21 cellular contexts compared by ENCODE assay signal in the genomic region with DNA sequence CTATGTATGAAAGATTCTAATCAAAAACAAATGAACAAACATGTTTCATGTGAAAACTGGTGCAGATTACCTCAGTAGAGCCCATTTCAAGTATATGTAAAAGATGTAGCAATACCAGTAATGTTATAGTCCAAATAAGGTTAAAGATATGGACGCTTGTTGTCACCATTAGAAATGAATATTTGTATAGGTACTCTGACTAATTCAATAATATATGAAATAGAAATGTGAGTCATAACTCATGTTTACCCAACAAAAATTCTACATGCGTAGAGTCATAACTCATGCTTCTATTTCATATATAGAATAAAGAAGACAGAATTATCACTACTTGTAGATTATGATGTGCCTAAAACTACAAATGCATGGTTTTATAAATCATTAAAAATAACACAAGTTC.
A peak's percentile ranks its signal among the peaks of the same experiment; 100 is the strongest.
DNase-seq lines count a peak whose midpoint lies in the region; ATAC-seq, FAIRE-seq and TF ChIP-seq lines count a peak whose summit lies in the region.
"Had no signal": no experiment of that assay in that cellular context is flagged by ENCODE, and none has a peak within 500 bp of the region (broad histone marks: within the 10 kb centered on the region; RNA-seq: fewer than 3 reads in every experiment).

No MANE protein-coding gene starts in this region.

- H3K4me1 ChIP-seq in breast epithelium (no peaks in the 10 kb centered on the region), RWPE2 (ENCODE audit: insufficient read depth, poor library complexity, severe bottlenecking) (peaks cover 16% of the 10 kb centered on the region), endothelial cell of umbilical vein (ENCODE audit: control insufficient read depth, extremely low read depth, insufficient read depth, low read length) (no peaks in the 10 kb centered on the region), small intestine (ENCODE audit: control insufficient read depth in 2 of 2, insufficient read depth in 1 of 2, low read depth in 1 of 2, low read length in 1 of 2) (no peaks in the 10 kb centered on the region), prostate gland (replicated peaks) (no peaks in the 10 kb centered on the region)
- H3K4me1 ChIP-seq in CD4-positive, alpha-beta memory T cell (ENCODE audit: insufficient read depth, low read length), result no peaks in the 10 kb centered on the region
- H3K4me1 ChIP-seq: BLaER1 treated with 17β-estradiol and CSF1 and Interleukin-3, amounts not matched to agents 10 nM and 100 nM had no signal

- H4K20me1 ChIP-seq in endothelial cell of umbilical vein (replicated peaks; ENCODE audit: control insufficient read depth, extremely low read depth, insufficient read depth, low read length), result no peaks in the 10 kb centered on the region
- H4K20me1 ChIP-seq: BLaER1 treated with 17β-estradiol and CSF1 and Interleukin-3, amounts not matched to agents 10 nM and 100 nM had no signal

- H3K27me3 ChIP-seq in breast epithelium (peaks cover 0 to 42% of the 10 kb centered on the region in 2 donors), RWPE2 (ENCODE audit: insufficient read depth, poor library complexity, severe bottlenecking) (no peaks in the 10 kb centered on the region), endothelial cell of umbilical vein (ENCODE audit: control insufficient read depth in 2 of 2, insufficient read depth in 2 of 2, low read length in 2 of 2) (no peaks in the 10 kb centered on the region), small intestine (ENCODE audit: control insufficient read depth in 2 of 2, insufficient read depth in 2 of 2, low read length in 2 of 2) (no peaks in the 10 kb centered on the region), prostate gland (replicated peaks; ENCODE audit: insufficient read depth) (no peaks in the 10 kb centered on the region)
- no peaks in the 10 kb centered on the region for H3K27me3 ChIP-seq in CD4-positive, alpha-beta memory T cell (ENCODE audit: insufficient read depth, low read length)

- intact Hi-C loops in MCF 10A (cut with micrococcal nuclease), result no loop called here
- intact Hi-C loops in breast epithelium (cut with DNase I; ENCODE audit: low total_unique reads), result no loop called here
- intact Hi-C loops in endothelial cell of umbilical vein (cut with micrococcal nuclease), result no loop called here
- intact Hi-C loops in prostate gland (cut with DNase I), result no loop called here
- intact Hi-C loops in CD4-positive, alpha-beta memory T cell (cut with micrococcal nuclease), result no loop called here

- H3K36me3 ChIP-seq in breast epithelium, result no peaks in the 10 kb centered on the region
- H3K36me3 ChIP-seq in RWPE2 (ENCODE audit: low read depth), result no peaks in the 10 kb centered on the region
- H3K36me3 ChIP-seq in endothelial cell of umbilical vein (ENCODE audit: control insufficient read depth in 2 of 2, extremely low read depth in 1 of 2, insufficient read depth in 2 of 2, low read length in 2 of 2), result no peaks in the 10 kb centered on the region
- H3K36me3 ChIP-seq in small intestine (ENCODE audit: control insufficient read depth in 2 of 2, insufficient read depth in 2 of 2, low read length in 2 of 2), result no peaks in the 10 kb centered on the region
- no peaks in the 10 kb centered on the region for H3K36me3 ChIP-seq in prostate gland
- no peaks in the 10 kb centered on the region for H3K36me3 ChIP-seq in CD4-positive, alpha-beta memory T cell (ENCODE audit: insufficient read depth, low read length)
- H3K36me3 ChIP-seq: BLaER1 treated with 17β-estradiol and CSF1 and Interleukin-3, amounts not matched to agents 10 nM and 100 nM had no signal

- H3K27ac ChIP-seq in breast epithelium (no peak overlapping the region), RWPE2 (ENCODE audit: poor library complexity, severe bottlenecking) (no peak overlapping the region), endothelial cell of umbilical vein (ENCODE audit: insufficient read depth, low read depth, low read length) (no peak overlapping the region), small intestine (ENCODE audit: low read depth in 1 of 2, low read length in 1 of 2) (no peak overlapping the region), prostate gland (no peak overlapping the region)
- no peak overlapping the region for H3K27ac ChIP-seq in CD4-positive, alpha-beta memory T cell (ENCODE audit: low read depth, low read length)
- H3K27ac ChIP-seq: 22Rv1; BLaER1 treated with 17β-estradiol and CSF1 and Interleukin-3, amounts not matched to agents 10 nM and 100 nM; HL-60 had no signal

- WGBS in small intestine, 3 donors, result 70 to 89% (median 85%) methylated on average over 2 of the region's 2 CpGs
- 85% methylated on average over 2 of the region's 2 CpGs for WGBS in prostate gland

- H2AFZ ChIP-seq in endothelial cell of umbilical vein (ENCODE audit: low read depth, low read length), result no peak overlapping the region

- H3K9me1 ChIP-seq in endothelial cell of umbilical vein (replicated peaks; ENCODE audit: control insufficient read depth, extremely low read depth, insufficient read depth, low read length), result no peaks in the 10 kb centered on the region

- no peak overlapping the region for H3K4me2 ChIP-seq in endothelial cell of umbilical vein (ENCODE audit: insufficient read depth, low read length)
- H3K4me2 ChIP-seq: BLaER1 treated with 17β-estradiol and CSF1 and Interleukin-3, amounts not matched to agents 10 nM and 100 nM had no signal

- no peaks in the 10 kb centered on the region for H3K79me2 ChIP-seq in endothelial cell of umbilical vein (ENCODE audit: control insufficient read depth, insufficient read depth, low read length)

- CTCF ChIA-PET in MCF 10A (lab: Yijun Ruan, JAX) (no interaction called here), endothelial cell of umbilical vein (lab: Charles Lee) (no interaction called here)
- CTCF ChIA-PET in CD4-positive, alpha-beta memory T cell (lab: Charles Lee; ENCODE audit: partially characterized antibody), result no interaction called here

- BruUV-seq in MCF 10A (replicated peaks; lab: Mats Ljungman, UMichigan) (no TSS peak), endothelial cell of umbilical vein (replicated peaks; lab: Mats Ljungman, UMichigan) (no TSS peak)

- TF ChIP-seq POLR2A in breast epithelium (IDR thresholded peaks at IDR 0.05) (no peak), endothelial cell of umbilical vein (IDR thresholded peaks at IDR 0.05; ENCODE audit: low read depth, low read length) (no peak), prostate gland (IDR thresholded peaks at IDR 0.05) (no peak)

- H3K4me1 Mint-ChIP-seq in MCF 10A (ENCODE audit: insufficient read depth, unreplicated experiment), result peaks cover 9% of the 10 kb centered on the region
- H3K4me1 Mint-ChIP-seq in CD4-positive, alpha-beta memory T cell, result no peaks in the 10 kb centered on the region
- H3K4me1 Mint-ChIP-seq: B cell; CD8-positive, alpha-beta memory T cell had no signal

- FAIRE-seq in endothelial cell of umbilical vein (lab: Jason Lieb, UNC), result no peak
- peak; percentile 81 for FAIRE-seq in small intestine (lab: Jason Lieb, UNC)

- H3K9me3 Mint-ChIP-seq in MCF 10A (ENCODE audit: unreplicated experiment), result no peaks in the 10 kb centered on the region
- H3K9me3 Mint-ChIP-seq in CD4-positive, alpha-beta memory T cell, result peaks cover 0 to 2% (median 0%) of the 10 kb centered on the region in 8 donors
- H3K9me3 Mint-ChIP-seq: HFFc6 had no signal

- no peak overlapping the region for H3K9ac ChIP-seq in endothelial cell of umbilical vein (replicated peaks; ENCODE audit: extremely low read depth, insufficient read depth, low read length)
- H3K9ac ChIP-seq: BLaER1 treated with 17β-estradiol and CSF1 and Interleukin-3, amounts not matched to agents 10 nM and 100 nM had no signal

- H3K27me3 Mint-ChIP-seq in MCF 10A (ENCODE audit: insufficient read depth, unreplicated experiment), result peaks cover 27% of the 10 kb centered on the region
- no peaks in the 10 kb centered on the region for H3K27me3 Mint-ChIP-seq in CD4-positive, alpha-beta memory T cell
- H3K27me3 Mint-ChIP-seq: B cell had no signal

- H3K4me3 ChIP-seq in breast epithelium, result no peak overlapping the region
- H3K4me3 ChIP-seq in RWPE2 (ENCODE audit: severe bottlenecking), result no peak overlapping the region
- no peak overlapping the region for H3K4me3 ChIP-seq in endothelial cell of umbilical vein (replicated peaks in 1 of 3; ENCODE audit: insufficient read depth in 1 of 3, low read depth in 1 of 3, low read length in 3 of 3)
- H3K4me3 ChIP-seq in small intestine (ENCODE audit: low read depth in 1 of 2, low read length in 2 of 2), result no peak overlapping the region
- no peak overlapping the region for H3K4me3 ChIP-seq in prostate gland
- no peak overlapping the region for H3K4me3 ChIP-seq in CD4-positive, alpha-beta memory T cell (ENCODE audit: low read length in 2 of 2)
- H3K4me3 ChIP-seq: BLaER1 treated with 17β-estradiol and CSF1 and Interleukin-3, amounts not matched to agents 10 nM and 100 nM had no signal

- H3K9me3 ChIP-seq in breast epithelium (no peaks in the 10 kb centered on the region), RWPE2 (ENCODE audit: severe bottlenecking) (no peaks in the 10 kb centered on the region), endothelial cell of umbilical vein (replicated peaks; ENCODE audit: control insufficient read depth, insufficient read depth, low read length) (no peaks in the 10 kb centered on the region), small intestine (ENCODE audit: control insufficient read depth, low read depth) (no peaks in the 10 kb centered on the region), prostate gland (no peaks in the 10 kb centered on the region)
- H3K9me3 ChIP-seq in CD4-positive, alpha-beta memory T cell (ENCODE audit: control insufficient read depth in 1 of 2, low read length in 2 of 2), result no peaks in the 10 kb centered on the region
- H3K9me3 ChIP-seq: BLaER1 treated with 17β-estradiol and CSF1 and Interleukin-3, amounts not matched to agents 10 nM and 100 nM had no signal

- POLR2A ChIA-PET in MCF 10A (lab: Yijun Ruan, JAX) (no interaction called here), endothelial cell of umbilical vein (lab: Charles Lee) (no interaction called here)
- POLR2A ChIA-PET in CD4-positive, alpha-beta memory T cell (lab: Charles Lee; ENCODE audit: partially characterized antibody), result no interaction called here

- DNase-seq in MCF 10A (ENCODE audit: unreplicated experiment) (peak; percentile 51), breast epithelium (ENCODE audit: low spot score in 2 of 2) (no peak), RWPE2 (ENCODE audit: low spot score) (no peak), endothelial cell of umbilical vein (ENCODE audit: low read depth, low spot score) (peak; percentile 10), small intestine (no peak), prostate gland (ENCODE audit: low spot score) (no peak), NCI-H524 treated with DMSO at 0.1 percent for 48 hours (lab: John Stamatoyannopoulos, UW) (no peak)
- DNase-seq in CD4-positive, alpha-beta memory T cell, result no peak
- DNase-seq: CD8-positive, alpha-beta memory T cell; COR-L47; DMS 273 treated with DMSO at 0.1 percent for 48 hours; DMS79; GF-D8; GOT3; H7; HFFc6 had no signal

- no peak overlapping the region for H3K4me3 Mint-ChIP-seq in MCF 10A (ENCODE audit: unreplicated experiment)
- H3K4me3 Mint-ChIP-seq in CD4-positive, alpha-beta memory T cell, result no peak overlapping the region
- H3K4me3 Mint-ChIP-seq: B cell; CD8-positive, alpha-beta memory T cell; HFFc6 had no signal

- dilution Hi-C loops in endothelial cell of umbilical vein (cut with MboI; ENCODE audit: extremely low pct_ligation_motif_present, low sequenced_read_pairs), result no loop called here

- TF ChIP-seq CTCF in MCF 10A (IDR thresholded peaks at IDR 0.05; ENCODE audit: unreplicated experiment) (no peak), breast epithelium (IDR thresholded peaks at IDR 0.05) (no peak), RWPE2 (IDR thresholded peaks at IDR 0.05; ENCODE audit: poor library complexity, severe bottlenecking) (no peak), endothelial cell of umbilical vein (IDR thresholded peaks at IDR 0.05; ENCODE audit: extremely low read depth in 1 of 2, insufficient read depth in 1 of 2, low read depth in 1 of 2, low read length in 2 of 2) (no peak), prostate gland (IDR thresholded peaks at IDR 0.05) (no peak)

- H3K36me3 Mint-ChIP-seq in MCF 10A (ENCODE audit: insufficient read depth, unreplicated experiment), result no peaks in the 10 kb centered on the region
- no peaks in the 10 kb centered on the region for H3K36me3 Mint-ChIP-seq in CD4-positive, alpha-beta memory T cell
- H3K36me3 Mint-ChIP-seq: CD8-positive, alpha-beta memory T cell had no signal

- no peak overlapping the region for H3K27ac Mint-ChIP-seq in MCF 10A (ENCODE audit: low read depth, unreplicated experiment)
- H3K27ac Mint-ChIP-seq in CD4-positive, alpha-beta memory T cell, result no peak overlapping the region
- H3K27ac Mint-ChIP-seq: B cell; CD8-positive, alpha-beta memory T cell; HFFc6 had no signal

- ATAC-seq in RWPE2 (ENCODE audit: low read depth), result peak; percentile 78
- ATAC-seq: HCT116 had no signal

Comparison
In these comparisons a context has a peak if more than half of its experiments do, and no peak if none do; other contexts are left out.
1. DNase-seq: peak in MCF 10A (single experiment) and endothelial cell of umbilical vein (single experiment); none in breast epithelium (0 of 2), RWPE2 (single experiment), small intestine (single experiment), prostate gland (single experiment), NCI-H524 treated with DMSO at 0.1 percent for 48 hours (single experiment) and CD4-positive, alpha-beta memory T cell (0 of 5).